In genomic region chr6:17817763-17818162, GRCh38 we compare ENCODE assay signal across 1 cellular context.
TF ChIP-seq lines count a peak whose summit lies in the region.

No MANE protein-coding gene starts in this region.

TF ChIP-seq in A549, 52 proteins besides CTCF, POLR2A, EP300 and RAD21 (continued from another document):
- no peak for TF ChIP-seq MAX (IDR thresholded peaks at IDR 0.05)
- TF ChIP-seq FOSL2 (IDR thresholded peaks at IDR 0.05), result no peak
- no peak for TF ChIP-seq FOSL2 (CRISPR knock-in tag; IDR thresholded peaks at IDR 0.05)
- TF ChIP-seq MAZ (IDR thresholded peaks at IDR 0.05; ENCODE audit: borderline replicate concordance, low read depth, low read length), result no peak
- no peak for TF ChIP-seq ESRRA (IDR thresholded peaks at IDR 0.05; ENCODE audit: borderline replicate concordance, low read length)
- no peak for TF ChIP-seq CBX2 (IDR thresholded peaks at IDR 0.05; ENCODE audit: borderline replicate concordance, low read depth)
- no peak for TF ChIP-seq MAFK (IDR thresholded peaks at IDR 0.05; ENCODE audit: partially characterized antibody)
- TF ChIP-seq RFX5 (IDR thresholded peaks at IDR 0.05), result no peak
- no peak for TF ChIP-seq BHLHE40 (IDR thresholded peaks at IDR 0.05; ENCODE audit: low read depth, low read length)
- no peak for TF ChIP-seq JUN (IDR thresholded peaks at IDR 0.05)
